Comparison of ENCODE assay signal across 8 cellular contexts in genomic region chr12:47772738-47773061, GRCh38. TPM values are rescaled to one million over a fixed set of nuclear protein-coding genes. Genes with fewer than 3 reads are reported as not detected.
DNase-seq lines count a peak whose midpoint lies in the region; ATAC-seq and TF ChIP-seq lines count a peak whose summit lies in the region.

No MANE protein-coding gene starts in this region.

- H3K4me1 ChIP-seq in GM23248 (ENCODE audit: insufficient read depth) (peaks cover 45% of the 10 kb centered on the region), skeletal muscle satellite cell (ENCODE audit: control insufficient read depth, insufficient read depth, low read length) (peaks cover 53% of the 10 kb centered on the region)

- H3K27me3 ChIP-seq in GM23248 (replicated peaks; ENCODE audit: insufficient read depth) (no peaks in the 10 kb centered on the region), skeletal muscle satellite cell (ENCODE audit: control insufficient read depth, insufficient read depth, low read length) (no peaks in the 10 kb centered on the region)

- H3K4me3 ChIP-seq in GM23248: peak overlapping the region; percentile 82
- H3K4me3 ChIP-seq in foreskin fibroblast (ENCODE audit: low read depth in 1 of 2, low read length in 2 of 2): peak overlapping the region; percentile 54 to 65
- H3K4me3 ChIP-seq in skeletal muscle satellite cell (ENCODE audit: low read length): peak overlapping the region; percentile 83

- H3K4me3 Mint-ChIP-seq in T-helper 17 cell: peak overlapping the region; percentile 85

- H3F3A ChIP-seq in GM23248 (ENCODE audit: insufficient read depth): peaks cover 16% of the 10 kb centered on the region; the same call in 1 of the 2 replicates

- H3K36me3 Mint-ChIP-seq in T-helper 17 cell (ENCODE audit: low read depth): no peaks in the 10 kb centered on the region

- no peaks in the 10 kb centered on the region for H3K9me2 ChIP-seq in GM23248 (ENCODE audit: insufficient read depth)

- H3K27ac ChIP-seq in GM23248: no peak overlapping the region

- peak overlapping the region; percentile 72 for H3K9ac ChIP-seq in GM23248
- peak overlapping the region; percentile 76 for H3K9ac ChIP-seq in skeletal muscle satellite cell (ENCODE audit: low read depth, low read length)

- H3K4me1 Mint-ChIP-seq in T-helper 17 cell: peaks cover 8% of the 10 kb centered on the region

- H3K9me3 ChIP-seq in GM23248 (ENCODE audit: low read depth) (no peaks in the 10 kb centered on the region), T-helper 17 cell (ENCODE audit: control insufficient read depth, low read length, poor library complexity, severe bottlenecking) (no peaks in the 10 kb centered on the region), skeletal muscle satellite cell (replicated peaks; ENCODE audit: low read length) (no peaks in the 10 kb centered on the region)

- 7 to 8% methylated on average over 17 of the region's 17 CpGs for WGBS in GM23248 (ENCODE audit: low coverage in 1 of 2, low lambda C conversion rate in 2 of 2, missing lambda C conversion rate in 2 of 2), 2 experiments

- H3K36me3 ChIP-seq in GM23248 (ENCODE audit: low read depth) (no peaks in the 10 kb centered on the region), skeletal muscle satellite cell (ENCODE audit: insufficient read depth, low read length) (no peaks in the 10 kb centered on the region)

- in situ Hi-C loops in GM23248 (cut with MboI): no loop called here

- H4K20me1 ChIP-seq in GM23248 (ENCODE audit: insufficient read depth): no peaks in the 10 kb centered on the region

- H3K27ac Mint-ChIP-seq in T-helper 17 cell: no peak overlapping the region

- H3K4me2 ChIP-seq in GM23248 (ENCODE audit: unreplicated experiment): peak overlapping the region; percentile 66
- peak overlapping the region; percentile 93 for H3K4me2 ChIP-seq in skeletal muscle satellite cell (ENCODE audit: low read length)

- TF ChIP-seq CTCF in foreskin fibroblast (IDR thresholded peaks at IDR 0.05; ENCODE audit: low read depth, low read length): no peak

- peak overlapping the region; percentile 54; the same call in 1 of the 2 replicates for H2AFZ ChIP-seq in GM23248

- H3K27me3 Mint-ChIP-seq in T-helper 17 cell: no peaks in the 10 kb centered on the region

- DNase-seq in GM23248 (no peak), T-helper 17 cell (no peak), foreskin fibroblast (no peak), ureter (ENCODE audit: low spot score) (no peak), NCI-H446 (lab: John Stamatoyannopoulos, UW) (no peak), HCEC 1CT (no peak)

- H3K79me2 ChIP-seq in GM23248 (ENCODE audit: insufficient read depth): no peaks in the 10 kb centered on the region

- ATAC-seq in T-helper 17 cell (no peak), HG03025 (IDR thresholded peaks at IDR 0.05; ENCODE audit: low FRiP score, unreplicated experiment) (no peak)

RNA-seq across cellular contexts. Expression of gene SLC48A1, which starts 0.3 kb away (rescaled TPM):
- total RNA-seq in GM23248 (2014; rRNA removed; shearing (Covaris generic)): 16.4 and 20.9 TPM in 2 replicates
- polyA plus RNA-seq in GM23248 (2016; fragmentation: Nextera tagmentation; extraction: Ambion mirVana): 19.1 and 21.8 TPM in 2 replicates
- total RNA-seq in T-helper 17 cell (1 to 10 TPM; 5.9 to 6.9 TPM), ureter (41.3 TPM)
- total RNA-seq in skeletal muscle satellite cell (2012; rRNA removed): 3.9 and 12.2 TPM in 2 replicates

RNA-seq across cellular contexts. Expression of gene RAPGEF3, which starts 14.0 kb away (rescaled TPM):
- 1.3 and 3.7 TPM in 2 replicates for total RNA-seq in GM23248 (2014; rRNA removed; shearing (Covaris generic))
- polyA plus RNA-seq in GM23248 (2016; fragmentation: Nextera tagmentation; extraction: Ambion mirVana): 1.1 and 1.4 TPM in 2 replicates
- under 1 TPM; 0.27 to 0.55 TPM for total RNA-seq in T-helper 17 cell
- total RNA-seq in skeletal muscle satellite cell (2012; rRNA removed): 1.1 and 2.3 TPM in 2 replicates
- total RNA-seq in ureter: 83.4 TPM

RNA-seq across cellular contexts. Expression of gene HDAC7, which starts 47.0 kb away (rescaled TPM):
- 62.9 and 72.3 TPM in 2 replicates for total RNA-seq in GM23248 (2014; rRNA removed; shearing (Covaris generic))
- polyA plus RNA-seq in GM23248 (2016; fragmentation: Nextera tagmentation; extraction: Ambion mirVana): 45.3 and 46.2 TPM in 2 replicates
- total RNA-seq in T-helper 17 cell (100 to 1,000 TPM; 129 to 151 TPM), ureter (144 TPM)
- total RNA-seq in skeletal muscle satellite cell (2012; rRNA removed): 26.9 and 39.5 TPM in 2 replicates

RNA-seq across cellular contexts. Expression of gene ENDOU, which starts 47.4 kb away (rescaled TPM):
- 0.22 TPM in 1 of 2 replicates, not detected in the other for total RNA-seq in GM23248 (2014; rRNA removed; shearing (Covaris generic))
- polyA plus RNA-seq in GM23248 (2016; fragmentation: Nextera tagmentation; extraction: Ambion mirVana): 0.10 TPM in 1 of 2 replicates, not detected in the other
- total RNA-seq in T-helper 17 cell (under 1 TPM in 1 of 2 donors, not detected in 1; 0.12 TPM), ureter (0.89 TPM)
- 0.22 and 0.25 TPM in 2 replicates for total RNA-seq in skeletal muscle satellite cell (2012; rRNA removed)

Comparison
In these comparisons a context has a peak if more than half of its experiments do, and no peak if none do; other contexts are left out.
1. RNA of gene RAPGEF3, which starts 14.0 kb away (total RNA-seq): 83.4 TPM in ureter (single experiment); 1.3 to 3.7 TPM in GM23248 and 0.27 to 0.55 TPM in T-helper 17 cell; every median in the first group is over 10 times any median in the second.
2. Peak in every context shown above with its lines, with median percentiles within 50 percentile points of each other: H3K4me3 ChIP-seq.